9 cellular contexts compared by ENCODE assay signal in genomic region chr14:63770187-63770807, GRCh38. TPM values are rescaled to one million over a fixed set of nuclear protein-coding genes. Genes with fewer than 3 reads are reported as not detected.
DNase-seq lines count a peak whose midpoint lies in the region; ATAC-seq and TF ChIP-seq lines count a peak whose summit lies in the region.
"Had no signal": no experiment of that assay in that cellular context is flagged by ENCODE, and none has a peak within 500 bp of the region (broad histone marks: within the 10 kb centered on the region; RNA-seq: fewer than 3 reads in every experiment).

No MANE protein-coding gene starts in this region.

- H2BK120ac ChIP-seq in H9 (ENCODE audit: low read depth, low read length, poor library complexity, severe bottlenecking), result no peak overlapping the region

- no peak for ATAC-seq in GM19455 (IDR thresholded peaks at IDR 0.05; ENCODE audit: unreplicated experiment)

- no peak overlapping the region for H3T11ph ChIP-seq in H9 (ENCODE audit: low read length)

- H2BK5ac ChIP-seq in H9 (ENCODE audit: insufficient read length, low read length), result no peak overlapping the region

- H3K9ac ChIP-seq in H9 (ENCODE audit: extremely low read depth, insufficient read length, low read length), result no peak overlapping the region
- no peak overlapping the region for H3K9ac ChIP-seq in OCI-LY1 (ENCODE audit: low read length)

- H3K36me3 Mint-ChIP-seq in H9 (ENCODE audit: insufficient read depth in 1 of 3, low read depth in 3 of 3), result no peaks in the 10 kb centered on the region
- H3K36me3 Mint-ChIP-seq in activated T-helper 1 cell treated with anti-CD3 and anti-CD28 coated beads, Interleukin-12 subunit alpha, Interleukin-12 subunit beta, Interleukin-2, Interleukin-4 antibody, amounts not matched to agents 30 ng/mL and 10 ng/mL and 1 ng/mL, durations not matched to agents 14 hours and 24 hours and 36 hours (ENCODE audit: low read depth), result no peaks in the 10 kb centered on the region
- H3K36me3 Mint-ChIP-seq: activated naive CD4-positive, alpha-beta T cell treated with anti-CD3 and anti-CD28 coated beads, Interleukin-2, amount 50 U/mL, for 24 hours had no signal

- H3K4me3 Mint-ChIP-seq in H9, result no peak overlapping the region
- H3K4me3 Mint-ChIP-seq in activated T-helper 1 cell treated with anti-CD3 and anti-CD28 coated beads, Interleukin-12 subunit alpha, Interleukin-12 subunit beta, Interleukin-2, Interleukin-4 antibody, amounts not matched to agents 30 ng/mL and 10 ng/mL and 1 ng/mL, durations not matched to agents 14 hours and 24 hours and 36 hours, result no peak overlapping the region
- H3K4me3 Mint-ChIP-seq: activated naive CD4-positive, alpha-beta T cell treated with anti-CD3 and anti-CD28 coated beads, Interleukin-2, amount 50 U/mL, for 24 hours had no signal

- H3K23ac ChIP-seq in H9 (ENCODE audit: insufficient read length, low read depth, low read length), result no peak overlapping the region

- H3K79me2 ChIP-seq in H9 (ENCODE audit: insufficient read depth, low read length) (no peaks in the 10 kb centered on the region), OCI-LY1 (ENCODE audit: insufficient read depth, low read length) (no peaks in the 10 kb centered on the region)

- H3K9me3 ChIP-seq in H9 (ENCODE audit: control insufficient read depth, low read depth, low read length) (no peaks in the 10 kb centered on the region), OCI-LY1 (ENCODE audit: low read length) (no peaks in the 10 kb centered on the region)

- TF ChIP-seq CTCF in H9 (conservative IDR thresholded peaks at IDR 0.05) (peak; percentile 74), OCI-LY1 (IDR thresholded peaks at IDR 0.05; ENCODE audit: low read length) (peak; percentile 80), retinal pigment epithelial cell (conservative IDR thresholded peaks at IDR 0.05; ENCODE audit: low read depth, low read length) (peak; percentile 78)

- H3K18ac ChIP-seq in H9 (ENCODE audit: insufficient read length, low read depth, low read length), result no peak overlapping the region

- H3K4me3 ChIP-seq in OCI-LY1 (ENCODE audit: low read depth, low read length, poor library complexity, severe bottlenecking) (no peak overlapping the region), retinal pigment epithelial cell (ENCODE audit: low read length) (no peak overlapping the region)

- H3K27me3 ChIP-seq in H9 (ENCODE audit: insufficient read depth, low read length) (no peaks in the 10 kb centered on the region), OCI-LY1 (ENCODE audit: insufficient read depth, low read length) (no peaks in the 10 kb centered on the region)

- H4K5ac ChIP-seq in H9 (ENCODE audit: insufficient read length, low read depth, low read length), result no peak overlapping the region

- H3K9me3 Mint-ChIP-seq in H9, result peaks cover 2% of the 10 kb centered on the region in 2 experiments; a peak in 3 of 5 replicates
- H3K9me3 Mint-ChIP-seq in activated T-helper 1 cell treated with anti-CD3 and anti-CD28 coated beads, Interleukin-12 subunit alpha, Interleukin-12 subunit beta, Interleukin-2, Interleukin-4 antibody, amounts not matched to agents 30 ng/mL and 10 ng/mL and 1 ng/mL, durations not matched to agents 14 hours and 24 hours and 36 hours, result no peaks in the 10 kb centered on the region
- H3K9me3 Mint-ChIP-seq: activated naive CD4-positive, alpha-beta T cell treated with anti-CD3 and anti-CD28 coated beads, Interleukin-2, amount 50 U/mL, for 24 hours had no signal

- H3K4me1 ChIP-seq in H9 (ENCODE audit: insufficient read depth, low read length) (no peaks in the 10 kb centered on the region), OCI-LY1 (ENCODE audit: insufficient read depth, low read length, severe bottlenecking) (peaks cover 16% of the 10 kb centered on the region)

- no peak overlapping the region for H3K4ac ChIP-seq in H9 (ENCODE audit: low read depth, low read length)

- no peak overlapping the region for H3K14ac ChIP-seq in H9 (ENCODE audit: insufficient read depth, low read length)

- DNase-seq in EH (ENCODE audit: low read depth) (peak; percentile 74), H9 (no peak), germinal center (ENCODE audit: low spot score) (peak; percentile 33), retinal pigment epithelial cell (ENCODE audit: low read depth) (peak; percentile 20), NCI-H146 (lab: John Stamatoyannopoulos, UW) (no peak)
- peak; percentile 33 for DNase-seq in activated T-helper 1 cell treated with anti-CD3 and anti-CD28 coated beads, Interleukin-12 subunit alpha, Interleukin-12 subunit beta, Interleukin-2, Interleukin-4 antibody, amounts not matched to agents 30 ng/mL and 10 ng/mL and 1 ng/mL, durations not matched to agents 14 hours and 24 hours and 36 hours (ENCODE audit: low spot score)

- H3K27ac Mint-ChIP-seq in H9, result no peak overlapping the region
- no peak overlapping the region for H3K27ac Mint-ChIP-seq in activated T-helper 1 cell treated with anti-CD3 and anti-CD28 coated beads, Interleukin-12 subunit alpha, Interleukin-12 subunit beta, Interleukin-2, Interleukin-4 antibody, amounts not matched to agents 30 ng/mL and 10 ng/mL and 1 ng/mL, durations not matched to agents 14 hours and 24 hours and 36 hours
- H3K27ac Mint-ChIP-seq: activated naive CD4-positive, alpha-beta T cell treated with anti-CD3 and anti-CD28 coated beads, Interleukin-2, amount 50 U/mL, for 24 hours had no signal

- no peaks in the 10 kb centered on the region for H3K36me3 ChIP-seq in OCI-LY1 (ENCODE audit: insufficient read depth, low read length)

- no peaks in the 10 kb centered on the region for H3K9me2 ChIP-seq in OCI-LY1 (ENCODE audit: low read depth, low read length)

- no peaks in the 10 kb centered on the region for H3K79me1 ChIP-seq in H9 (ENCODE audit: insufficient read depth, low read depth, low read length, poor library complexity, severe bottlenecking)

- no CpG with 5 or more reads among the region's 3 CpGs for WGBS in H9 (ENCODE audit: extremely low coverage, insufficient read length, low lambda C conversion rate)

- H2BK20ac ChIP-seq in H9 (ENCODE audit: low read depth, low read length, poor library complexity, severe bottlenecking), result no peak overlapping the region

- no peaks in the 10 kb centered on the region for H3F3A ChIP-seq in OCI-LY1 (ENCODE audit: insufficient read depth, low read length)

- H2BK12ac ChIP-seq in H9 (ENCODE audit: insufficient read length, low read depth, low read length), result no peak overlapping the region

- H4K8ac ChIP-seq in H9 (replicated peaks; ENCODE audit: insufficient read length, low read depth, low read length), result no peak overlapping the region

- intact Hi-C loops in activated T-helper 1 cell treated with anti-CD3 and anti-CD28 coated beads, Interleukin-12 subunit alpha, Interleukin-12 subunit beta, Interleukin-2, Interleukin-4 antibody, amounts not matched to agents 30 ng/mL and 10 ng/mL and 1 ng/mL, durations not matched to agents 14 hours and 24 hours and 36 hours (cut with micrococcal nuclease), result loop anchor here (1.0 to 5.0 kb wide), 5 partner anchors 42 to 1608 kb away; partner anchors contain the start of genes PPP2R5E and SGPP1

- H2AFZ ChIP-seq in H9 (ENCODE audit: low read length), result no peak overlapping the region
- H2AFZ ChIP-seq in OCI-LY1 (ENCODE audit: low read length), result no peak overlapping the region

- H2AK5ac ChIP-seq in H9 (ENCODE audit: insufficient read length, low read length), result no peak overlapping the region

- no peak overlapping the region for H3K56ac ChIP-seq in H9 (ENCODE audit: insufficient read length, low read depth, low read length)

- H2BK15ac ChIP-seq in H9 (ENCODE audit: low read depth, low read length), result no peak overlapping the region

- H4K20me1 ChIP-seq in H9 (ENCODE audit: control insufficient read depth, insufficient read depth, insufficient read length), result no peaks in the 10 kb centered on the region
- no peaks in the 10 kb centered on the region for H4K20me1 ChIP-seq in OCI-LY1 (ENCODE audit: insufficient read depth, low read length)

- H3K27ac ChIP-seq in H9 (ENCODE audit: insufficient read length, low read depth, low read length) (no peak overlapping the region), OCI-LY1 (ENCODE audit: low read depth, low read length, poor library complexity, severe bottlenecking) (no peak overlapping the region)

- no peaks in the 10 kb centered on the region for H3K27me3 Mint-ChIP-seq in H9 (ENCODE audit: low read depth)
- H3K27me3 Mint-ChIP-seq in activated T-helper 1 cell treated with anti-CD3 and anti-CD28 coated beads, Interleukin-12 subunit alpha, Interleukin-12 subunit beta, Interleukin-2, Interleukin-4 antibody, amounts not matched to agents 30 ng/mL and 10 ng/mL and 1 ng/mL, durations not matched to agents 14 hours and 24 hours and 36 hours (ENCODE audit: insufficient read depth), result no peaks in the 10 kb centered on the region
- H3K27me3 Mint-ChIP-seq: activated naive CD4-positive, alpha-beta T cell treated with anti-CD3 and anti-CD28 coated beads, Interleukin-2, amount 50 U/mL, for 24 hours had no signal

- peaks cover 5% of the 10 kb centered on the region in 2 experiments for H3K4me1 Mint-ChIP-seq in H9
- H3K4me1 Mint-ChIP-seq in activated T-helper 1 cell treated with anti-CD3 and anti-CD28 coated beads, Interleukin-12 subunit alpha, Interleukin-12 subunit beta, Interleukin-2, Interleukin-4 antibody, amounts not matched to agents 30 ng/mL and 10 ng/mL and 1 ng/mL, durations not matched to agents 14 hours and 24 hours and 36 hours (ENCODE audit: low read depth), result peaks cover 17% of the 10 kb centered on the region

- no peak overlapping the region for H4K91ac ChIP-seq in H9 (ENCODE audit: insufficient read length, low read depth, low read length)

- H3K23me2 ChIP-seq in H9 (ENCODE audit: insufficient read length, low read depth, low read length, poor library complexity, severe bottlenecking), result no peaks in the 10 kb centered on the region

- H3K4me2 ChIP-seq in H9 (ENCODE audit: insufficient read depth, insufficient read length, low read length) (no peak overlapping the region), OCI-LY1 (ENCODE audit: low read length) (no peak overlapping the region)

RNA-seq across cellular contexts. Expression of gene SGPP1, which starts 42.4 kb away (rescaled TPM):
- total RNA-seq in H9 (2021), result 5.5 and 5.8 TPM in 2 replicates
- 14.7 and 14.8 TPM in 2 replicates for total RNA-seq in activated T-helper 1 cell treated with anti-CD3 and anti-CD28 coated beads, Interleukin-12 subunit alpha, Interleukin-12 subunit beta, Interleukin-2, Interleukin-4 antibody, amounts not matched to agents 30 ng/mL and 10 ng/mL and 1 ng/mL, durations not matched to agents 14 hours and 24 hours and 36 hours

Comparison
In these comparisons a context has a peak if more than half of its experiments do, and no peak if none do; other contexts are left out.
1. DNase-seq: peak in EH (single experiment), activated T-helper 1 cell treated with anti-CD3 and anti-CD28 coated beads, Interleukin-12 subunit alpha, Interleukin-12 subunit beta, Interleukin-2, Interleukin-4 antibody, amounts not matched to agents 30 ng/mL and 10 ng/mL and 1 ng/mL, durations not matched to agents 14 hours and 24 hours and 36 hours (single experiment), germinal center (single experiment) and retinal pigment epithelial cell (single experiment); none in H9 (single experiment) and NCI-H146 (single experiment).
2. Peak in every context shown above with its lines, with median percentiles within 50 percentile points of each other: CTCF ChIP-seq.